15 cellular contexts compared by ENCODE assay signal in genomic region chr6:11204987-11205386, GRCh38. TPM values are rescaled to one million over a fixed set of nuclear protein-coding genes. Genes with fewer than 3 reads are reported as not detected.
A peak's percentile ranks its signal among the peaks of the same experiment; 100 is the strongest.
DNase-seq lines count a peak whose midpoint lies in the region; ATAC-seq, FAIRE-seq and TF ChIP-seq lines count a peak whose summit lies in the region.
"Had no signal": no experiment of that assay in that cellular context is flagged by ENCODE, and none has a peak within 500 bp of the region (broad histone marks: within the 10 kb centered on the region; RNA-seq: fewer than 3 reads in every experiment).

No MANE protein-coding gene starts in this region.

- no peak for TF ChIP-seq EP300 in A549 (IDR thresholded peaks at IDR 0.05)
- TF ChIP-seq EP300 in SK-N-SH (IDR thresholded peaks at IDR 0.05; ENCODE audit: borderline replicate concordance in 1 of 2, low read depth in 1 of 2, low read length in 1 of 2): no peak

- BruUV-seq in IMR-90 (replicated peaks; lab: Mats Ljungman, UMichigan): no TSS peak
- BruUV-seq in endothelial cell of umbilical vein (replicated peaks; lab: Mats Ljungman, UMichigan): no TSS peak

- H3K4me3 ChIP-seq in A549 (no peak overlapping the region), IMR-90 (ENCODE audit: insufficient read depth, low read depth, low read length) (no peak overlapping the region), endothelial cell of umbilical vein (replicated peaks in 1 of 3; ENCODE audit: insufficient read depth in 1 of 3, low read depth in 1 of 3, low read length in 3 of 3) (no peak overlapping the region), osteoblast (ENCODE audit: insufficient read depth, low read length) (no peak overlapping the region), heart left ventricle (no peak overlapping the region), SK-N-SH (ENCODE audit: low read depth in 2 of 2, low read length in 1 of 2) (no peak overlapping the region)

- TF ChIP-seq POLR2A in A549 (IDR thresholded peaks at IDR 0.05; ENCODE audit: low read length) (no peak), IMR-90 (IDR thresholded peaks at IDR 0.05; ENCODE audit: low read depth, low read length) (no peak), endothelial cell of umbilical vein (IDR thresholded peaks at IDR 0.05; ENCODE audit: low read depth, low read length) (no peak), heart left ventricle (IDR thresholded peaks at IDR 0.05) (no peak)

- dilution Hi-C loops in IMR-90 (cut with HindIII; ENCODE audit: low sequenced_read_pairs, unreplicated experiment): no loop called here
- dilution Hi-C loops in endothelial cell of umbilical vein (cut with MboI; ENCODE audit: extremely low pct_ligation_motif_present, low sequenced_read_pairs): no loop called here

- TF ChIP-seq RAD21 in A549 (conservative IDR thresholded peaks at IDR 0.05 in 1 of 2, IDR thresholded peaks at IDR 0.05 in 1 of 2) (no peak), IMR-90 (IDR thresholded peaks at IDR 0.05; ENCODE audit: low read length) (no peak), SK-N-SH (IDR thresholded peaks at IDR 0.05; ENCODE audit: low read length) (no peak)

- 0 out of 3 replicates have a peak overlapping the region, but pooled peaks have one; percentile 31 for H2BK15ac ChIP-seq in IMR-90 (ENCODE audit: low read depth, low read length)

- peak overlapping the region; percentile 76 for H3K4ac ChIP-seq in IMR-90 (ENCODE audit: low read depth, low read length)

- H3K27me3 ChIP-seq in IMR-90 (ENCODE audit: control insufficient read depth, insufficient read depth, low read length) (no peaks in the 10 kb centered on the region), endothelial cell of umbilical vein (ENCODE audit: control insufficient read depth in 2 of 2, insufficient read depth in 2 of 2, low read length in 2 of 2) (no peaks in the 10 kb centered on the region), osteoblast (ENCODE audit: insufficient read depth, low read length) (no peaks in the 10 kb centered on the region), heart left ventricle (no peaks in the 10 kb centered on the region), SK-N-SH (ENCODE audit: insufficient read depth) (no peaks in the 10 kb centered on the region)

- H3K36me3 ChIP-seq in IMR-90 (ENCODE audit: control insufficient read depth, insufficient read depth, low read length) (peaks cover 5% of the 10 kb centered on the region; the same call in 1 of the 2 replicates), endothelial cell of umbilical vein (ENCODE audit: control insufficient read depth in 2 of 2, extremely low read depth in 1 of 2, insufficient read depth in 2 of 2, low read length in 2 of 2) (peaks cover 12 to 33% of the 10 kb centered on the region in 2 experiments), osteoblast (ENCODE audit: insufficient read depth, low read length) (peaks cover 59% of the 10 kb centered on the region), heart left ventricle (peaks cover 0 to 50% (median 31%) of the 10 kb centered on the region in 9 donors), SK-N-SH (replicated peaks in 1 of 2; ENCODE audit: control insufficient read depth in 1 of 2, insufficient read depth in 2 of 2, low read length in 1 of 2) (peaks cover 1 to 17% of the 10 kb centered on the region in 2 experiments)

- H3K4me2 ChIP-seq in A549 (peak overlapping the region; percentile 35), IMR-90 (ENCODE audit: low read depth, low read length) (no peak overlapping the region), endothelial cell of umbilical vein (ENCODE audit: insufficient read depth, low read length) (no peak overlapping the region), osteoblast (ENCODE audit: insufficient read depth, low read length) (no peak overlapping the region), SK-N-SH (no peak overlapping the region)
- H3K4me2 ChIP-seq: KMS-11 had no signal

- peak overlapping the region; percentile 48; the same call in 1 of the 2 replicates for H3K14ac ChIP-seq in IMR-90 (replicated peaks; ENCODE audit: low read depth, low read length)

- DNase-seq in A549 (ENCODE audit: low read depth in 1 of 2, low spot score in 1 of 2) (no peak), IMR-90 (no peak), endothelial cell of umbilical vein (ENCODE audit: low read depth, low spot score) (no peak), osteoblast (ENCODE audit: insufficient read length, low spot score, missing footprints) (no peak), GM19240 (ENCODE audit: insufficient read length, low spot score) (no peak), dermis blood vessel endothelial cell (no peak), heart left ventricle (no peak), SK-N-SH (no peak)
- DNase-seq: CD8-positive, alpha-beta memory T cell; DMS 273 treated with DMSO at 0.1 percent for 48 hours; NCI-H1092; NCI-H2227 treated with DMSO at 0.1 percent for 48 hours; NCI-H69; PC-3 had no signal

- 0 out of 2 replicates have a peak overlapping the region, but pooled peaks have one; percentile 61 for H4K5ac ChIP-seq in IMR-90 (ENCODE audit: low read depth, low read length)

- H3K27ac ChIP-seq in A549 (peak overlapping the region; percentile 94 to 98), IMR-90 (ENCODE audit: insufficient read depth, low read length) (no peak overlapping the region), endothelial cell of umbilical vein (ENCODE audit: insufficient read depth, low read depth, low read length) (peak overlapping the region; percentile 23), osteoblast (ENCODE audit: low read depth, low read length) (peak overlapping the region; percentile 0), heart left ventricle (peak overlapping the region in 3 of 12 donors; percentile 7 to 37 (median 10)), SK-N-SH (ENCODE audit: low read depth in 2 of 2, low read length in 1 of 2) (no peak overlapping the region)
- H3K27ac ChIP-seq: KMS-11 had no signal

- CTCF ChIA-PET in A549 (lab: Yijun Ruan, JAX) (interaction anchor here (1.1 kb wide), 1 partner anchor 208 kb away, joined by 3 read pairs; no protein-coding TSS in a partner anchor), IMR-90 (lab: Yijun Ruan, JAX) (no interaction called here), endothelial cell of umbilical vein (lab: Charles Lee) (no interaction called here), SK-N-SH (lab: Yijun Ruan, JAX) (no interaction called here)

- ATAC-seq in A549 (no peak), IMR-90 (ENCODE audit: low read depth) (no peak), heart left ventricle (no peak)
- ATAC-seq: PC-3 had no signal

- H3K9ac ChIP-seq in IMR-90 (ENCODE audit: low read depth, low read length): no peak overlapping the region
- no peak overlapping the region for H3K9ac ChIP-seq in endothelial cell of umbilical vein (replicated peaks; ENCODE audit: extremely low read depth, insufficient read depth, low read length)
- no peak overlapping the region for H3K9ac ChIP-seq in SK-N-SH
- H3K9ac ChIP-seq: KMS-11 had no signal

- 89% methylated on average over 6 of the region's 6 CpGs for WGBS in A549 (ENCODE audit: missing lambda C conversion rate)
- no CpG with 5 or more reads among the region's 6 CpGs for WGBS in IMR-90 (ENCODE audit: extremely low coverage in 2 of 2, insufficient read length in 1 of 2), 2 experiments
- WGBS in heart left ventricle, 4 donors: 76 to 87% (median 84%) methylated on average over 6 of the region's 6 CpGs
- 98% methylated on average over 6 of the region's 6 CpGs for WGBS in SK-N-SH (ENCODE audit: low lambda C conversion rate)

- peaks cover 31 to 65% of the 10 kb centered on the region in 2 experiments for H3K79me1 ChIP-seq in IMR-90 (ENCODE audit: low read depth in 1 of 2, low read length in 2 of 2)

- in situ Hi-C loops in IMR-90 (cut with MboI; ENCODE audit: low sequenced_read_pairs): no loop called here

- TF ChIP-seq CTCF in A549 (IDR thresholded peaks at IDR 0.05): no peak
- no peak for TF ChIP-seq CTCF in IMR-90 (conservative IDR thresholded peaks at IDR 0.05; ENCODE audit: low read depth, low read length)
- no peak for TF ChIP-seq CTCF in endothelial cell of umbilical vein (IDR thresholded peaks at IDR 0.05; ENCODE audit: extremely low read depth in 1 of 2, insufficient read depth in 1 of 2, low read depth in 1 of 2, low read length in 2 of 2)
- TF ChIP-seq CTCF in osteoblast (IDR thresholded peaks at IDR 0.05; ENCODE audit: extremely low read depth, low read depth, low read length): no peak
- TF ChIP-seq CTCF in heart left ventricle (IDR thresholded peaks at IDR 0.05): no peak
- no peak for TF ChIP-seq CTCF in SK-N-SH (IDR thresholded peaks at IDR 0.05)

- H3K9me1 ChIP-seq in IMR-90 (ENCODE audit: insufficient read depth, low read length): peaks cover 27% of the 10 kb centered on the region
- H3K9me1 ChIP-seq in endothelial cell of umbilical vein (replicated peaks; ENCODE audit: control insufficient read depth, extremely low read depth, insufficient read depth, low read length): no peaks in the 10 kb centered on the region

- POLR2A ChIA-PET in A549 (lab: Yijun Ruan, JAX) (no interaction called here), IMR-90 (lab: Charles Lee; ENCODE audit: unreplicated experiment) (no interaction called here), endothelial cell of umbilical vein (lab: Charles Lee) (no interaction called here), SK-N-SH (lab: Yijun Ruan, JAX) (no interaction called here)

- H3K18ac ChIP-seq in IMR-90 (ENCODE audit: low read depth, low read length): peak overlapping the region; percentile 31; the same call in 1 of the 2 replicates

- peaks cover 36% of the 10 kb centered on the region for H3F3A ChIP-seq in SK-N-SH (replicated peaks; ENCODE audit: insufficient read depth)

- H4K91ac ChIP-seq in IMR-90 (ENCODE audit: insufficient read depth, low read depth, low read length): peak overlapping the region; percentile 32; the same call in 1 of the 2 replicates

- H3K4me1 ChIP-seq in A549: peaks cover 96% of the 10 kb centered on the region
- H3K4me1 ChIP-seq in IMR-90 (ENCODE audit: control insufficient read depth, insufficient read depth, low read length): peaks cover 31% of the 10 kb centered on the region
- H3K4me1 ChIP-seq in endothelial cell of umbilical vein (ENCODE audit: control insufficient read depth, extremely low read depth, insufficient read depth, low read length): peaks cover 67% of the 10 kb centered on the region
- H3K4me1 ChIP-seq in osteoblast (ENCODE audit: insufficient read depth, low read length): peaks cover 65% of the 10 kb centered on the region
- H3K4me1 ChIP-seq in heart left ventricle: peaks cover 2 to 85% (median 65%) of the 10 kb centered on the region in 12 donors
- H3K4me1 ChIP-seq in SK-N-SH (ENCODE audit: control insufficient read depth in 1 of 2, insufficient read depth in 2 of 2, low read depth in 1 of 2, low read length in 1 of 2): peaks cover 25 to 65% of the 10 kb centered on the region in 2 experiments; a peak in 2 of 4 replicates

- H3K9me2 ChIP-seq in SK-N-SH: no peaks in the 10 kb centered on the region

- intact Hi-C loops in IMR-90 (cut with micrococcal nuclease): no loop called here
- intact Hi-C loops in endothelial cell of umbilical vein (cut with micrococcal nuclease): no loop called here
- intact Hi-C loops in heart left ventricle (cut with DNase I): no loop called here

- H2BK20ac ChIP-seq in IMR-90 (ENCODE audit: low read depth, low read length): peak overlapping the region; percentile 7; the same call in 1 of the 2 replicates

- H4K20me1 ChIP-seq in IMR-90 (ENCODE audit: insufficient read depth, low read length): no peaks in the 10 kb centered on the region
- no peaks in the 10 kb centered on the region for H4K20me1 ChIP-seq in endothelial cell of umbilical vein (replicated peaks; ENCODE audit: control insufficient read depth, extremely low read depth, insufficient read depth, low read length)
- H4K20me1 ChIP-seq in osteoblast (ENCODE audit: insufficient read depth, low read length): no peaks in the 10 kb centered on the region
- no peaks in the 10 kb centered on the region for H4K20me1 ChIP-seq in SK-N-SH (ENCODE audit: insufficient read depth)

- no peak overlapping the region for H2AFZ ChIP-seq in IMR-90 (replicated peaks; ENCODE audit: low read length, poor library complexity)
- H2AFZ ChIP-seq in endothelial cell of umbilical vein (ENCODE audit: low read depth, low read length): no peak overlapping the region
- no peak overlapping the region for H2AFZ ChIP-seq in osteoblast (ENCODE audit: low read length)
- H2AFZ ChIP-seq in SK-N-SH (ENCODE audit: low read depth): no peak overlapping the region

- H3K23ac ChIP-seq in IMR-90 (ENCODE audit: low read depth, low read length): 0 out of 2 replicates have a peak overlapping the region, but pooled peaks have one; percentile 39

- peak overlapping the region; percentile 46; the same call in 1 of the 2 replicates for H2AK5ac ChIP-seq in IMR-90 (ENCODE audit: low read depth, low read length)

- H4K8ac ChIP-seq in IMR-90 (ENCODE audit: low read depth in 2 of 2, low read length in 2 of 2): peak overlapping the region in 1 of 2 experiments; percentile 54; a peak in 1 of 4 replicates

- no peak overlapping the region for H2BK5ac ChIP-seq in IMR-90 (ENCODE audit: low read depth, low read length, poor library complexity, severe bottlenecking)

- FAIRE-seq in A549 (lab: Jason Lieb, UNC) (no peak), endothelial cell of umbilical vein (lab: Jason Lieb, UNC) (no peak)

- peaks cover 54% of the 10 kb centered on the region for H3K79me2 ChIP-seq in endothelial cell of umbilical vein (ENCODE audit: control insufficient read depth, insufficient read depth, low read length)
- H3K79me2 ChIP-seq in osteoblast (ENCODE audit: insufficient read depth, low read length): peaks cover 61% of the 10 kb centered on the region
- H3K79me2 ChIP-seq in SK-N-SH (ENCODE audit: insufficient read depth): peaks cover 82% of the 10 kb centered on the region

- no peaks in the 10 kb centered on the region for H3K9me3 ChIP-seq in A549
- no peaks in the 10 kb centered on the region for H3K9me3 ChIP-seq in IMR-90 (ENCODE audit: control insufficient read depth, insufficient read depth, low read length)
- H3K9me3 ChIP-seq in endothelial cell of umbilical vein (replicated peaks; ENCODE audit: control insufficient read depth, insufficient read depth, low read length): no peaks in the 10 kb centered on the region
- no peaks in the 10 kb centered on the region for H3K9me3 ChIP-seq in osteoblast (ENCODE audit: low read depth, low read length)
- no peaks in the 10 kb centered on the region for H3K9me3 ChIP-seq in heart left ventricle
- H3K9me3 ChIP-seq in SK-N-SH: no peaks in the 10 kb centered on the region

- H2AK9ac ChIP-seq in IMR-90 (replicated peaks; ENCODE audit: low read depth, low read length, poor library complexity): no peak overlapping the region

- peak overlapping the region; percentile 41; the same call in 1 of the 2 replicates for H2BK120ac ChIP-seq in IMR-90 (ENCODE audit: low read depth, low read length)

- no peak overlapping the region for H3K56ac ChIP-seq in IMR-90 (ENCODE audit: extremely low read depth, insufficient read depth, low read length)

RNA-seq across cellular contexts. Expression of gene NEDD9, which starts 27.5 kb away (rescaled TPM):
- polyA plus RNA-seq in A549 (2011; rRNA removed) (79.6 and 82.5 TPM in 2 replicates), A549 (2017; fragmentation: RNase III; extraction: RNeasy Plus Mini Kit Qiagen cat#74134 plus additional on column Dnase treatment) (43.6 to 47.9 TPM (median 46.7 TPM) in 3 replicates), IMR-90 (2012; rRNA removed) (7.6 and 8.2 TPM in 2 replicates), endothelial cell of umbilical vein (61.0 and 69.8 TPM in 2 replicates), heart left ventricle (10 to 100 TPM; 13.4 to 21.2 TPM), SK-N-SH (2012; rRNA removed) (7.4 and 9.9 TPM in 2 replicates)
- 58.4 and 71.1 TPM in 2 replicates for polyA plus RNA-seq in A549 (2012; cell fraction: cytosol; rRNA removed)
- 106 and 118 TPM in 2 replicates for polyA plus RNA-seq in A549 (2012; cell fraction: nucleus; rRNA removed)
- 212 and 221 TPM in 2 replicates for polyA minus RNA-seq in A549 (2011; rRNA and poly(A)+ RNA removed)
- total RNA-seq in IMR-90 (2012; rRNA removed) (16.5 and 16.7 TPM in 2 replicates), endothelial cell of umbilical vein (55.2 and 73.0 TPM in 2 replicates), osteoblast (23.0 and 32.9 TPM in 2 replicates), dermis blood vessel endothelial cell (158 and 173 TPM in 2 replicates), heart left ventricle (10 to 100 TPM; 10.2 to 55.7 (median 20.9) TPM)
- polyA plus RNA-seq in IMR-90 (2012; cell fraction: cytosol; rRNA removed): 5.4 and 7.2 TPM in 2 replicates
- polyA plus RNA-seq in IMR-90 (2012; cell fraction: nucleus; rRNA removed; ENCODE audit: low replicate concordance): 9.9 and 17.1 TPM in 2 replicates
- 50.2 and 54.6 TPM in 2 replicates for polyA plus RNA-seq in endothelial cell of umbilical vein (2011; cell fraction: cytosol; rRNA removed)
- 129 and 134 TPM in 2 replicates for polyA plus RNA-seq in endothelial cell of umbilical vein (2011; cell fraction: nucleus; rRNA removed)
- 41.1 and 43.9 TPM in 2 replicates for polyA plus RNA-seq in endothelial cell of umbilical vein (2012)
- polyA minus RNA-seq in endothelial cell of umbilical vein: 132 and 144 TPM in 2 replicates
- polyA minus RNA-seq in endothelial cell of umbilical vein (2011; cell fraction: cytosol; rRNA and poly(A)+ RNA removed): 3.8 TPM
- 133 and 155 TPM in 2 replicates for polyA minus RNA-seq in endothelial cell of umbilical vein (2011; cell fraction: nucleus; rRNA and poly(A)+ RNA removed)
- polyA plus RNA-seq in SK-N-SH (2012; cell fraction: cytosol; rRNA removed): 6.1 and 6.8 TPM in 2 replicates
- polyA plus RNA-seq in SK-N-SH (2012; cell fraction: nucleus; rRNA removed): 12.2 and 22.1 TPM in 2 replicates

Comparison
In these comparisons a context has a peak if more than half of its experiments do, and no peak if none do; other contexts are left out.
1. H3K27ac ChIP-seq: peak in A549 (2 of 2), endothelial cell of umbilical vein (single experiment) and osteoblast (single experiment); none in IMR-90 (single experiment) and SK-N-SH (0 of 2).